9 cellular contexts compared by ENCODE assay signal in the genomic region with DNA sequence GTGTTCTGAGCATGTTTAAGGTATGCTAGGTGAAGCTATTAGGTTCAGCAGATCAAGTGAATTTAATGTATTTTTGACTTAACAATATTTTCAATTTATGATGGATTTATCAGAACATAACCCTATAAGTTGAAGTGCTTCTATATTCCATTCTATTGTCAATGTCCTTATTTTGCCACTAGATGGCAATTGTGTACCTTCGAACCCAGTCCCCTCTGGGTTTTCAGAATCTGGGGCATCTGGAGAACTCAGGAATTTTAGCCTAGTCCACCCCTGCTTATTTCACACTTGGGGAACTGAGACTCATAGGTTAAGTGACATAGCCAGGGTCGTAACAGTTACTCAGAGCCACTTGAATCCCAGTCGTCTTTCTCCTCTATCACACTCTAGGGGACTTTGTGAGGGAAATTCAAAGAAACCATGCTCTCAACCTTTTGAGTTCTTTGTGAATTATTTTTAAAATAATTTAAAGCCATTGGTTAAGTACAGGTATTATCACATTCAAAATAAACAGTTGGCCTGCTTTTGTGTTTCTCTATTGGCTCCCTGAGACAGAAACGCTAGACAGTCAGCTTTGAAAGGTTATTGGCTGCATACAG.
DNase-seq lines count a peak whose midpoint lies in the region; ATAC-seq and TF ChIP-seq lines count a peak whose summit lies in the region.
"Had no signal": no experiment of that assay in that cellular context is flagged by ENCODE, and none has a peak within 500 bp of the region (broad histone marks: within the 10 kb centered on the region; RNA-seq: fewer than 3 reads in every experiment).

No MANE protein-coding gene starts in this region.

- 23 to 31% methylated on average over 4 of the region's 4 CpGs for WGBS in heart right ventricle, 2 donors
- WGBS in sigmoid colon, 2 donors = 55 to 61% methylated on average over 4 of the region's 4 CpGs

- H3K4me1 ChIP-seq in MM.1S (ENCODE audit: low read length) (no peaks in the 10 kb centered on the region), heart right ventricle (peaks cover 0 to 42% (median 10%) of the 10 kb centered on the region in 9 donors), sigmoid colon (peaks cover 0 to 3% (median 0%) of the 10 kb centered on the region in 4 donors)

- intact Hi-C loops in heart right ventricle (cut with DNase I) = loop anchor here in 9 of 10 donors (1.0 to 10.0 kb wide), 17 partner anchors 172 to 812 kb away; partner anchors contain the start of gene LTBP1 (in 7 of the 9)
- intact Hi-C loops in sigmoid colon (cut with DNase I) = loop anchor here (1.0 to 10.0 kb wide), 3 partner anchors 175 to 602 kb away; partner anchors contain the start of gene LTBP1

- H3K36me3 ChIP-seq in MM.1S (replicated peaks; ENCODE audit: insufficient read depth, low read length) (no peaks in the 10 kb centered on the region; the same call in 1 of the 2 replicates), WERI-Rb-1 (no peaks in the 10 kb centered on the region; the same call in 1 of the 2 replicates), heart right ventricle (peaks cover 0 to under 1% (median 0%) of the 10 kb centered on the region in 9 donors), sigmoid colon (peaks cover 0 to under 1% (median 0%) of the 10 kb centered on the region in 4 donors)

- H3K27ac ChIP-seq in MM.1S (ENCODE audit: low read length) (no peak overlapping the region), WERI-Rb-1 (no peak overlapping the region), heart right ventricle (peak overlapping the region in 5 of 10 donors; percentile 34 to 62 (median 51)), sigmoid colon (no peak overlapping the region)

- no peaks in the 10 kb centered on the region for H3K9me2 ChIP-seq in MM.1S (replicated peaks; ENCODE audit: insufficient read depth, low read length)

- no peak overlapping the region for H3K4me3 ChIP-seq in MM.1S (ENCODE audit: low read length)
- no peak overlapping the region for H3K4me3 ChIP-seq in WERI-Rb-1 (ENCODE audit: low read depth, low read length)
- no peak overlapping the region for H3K4me3 ChIP-seq in heart right ventricle
- H3K4me3 ChIP-seq in sigmoid colon = no peak overlapping the region

- no peak for TF ChIP-seq POLR2A in sigmoid colon (IDR thresholded peaks at IDR 0.05)

- TF ChIP-seq EP300 in sigmoid colon (IDR thresholded peaks at IDR 0.05) = no peak

- H3K27me3 ChIP-seq in MM.1S (replicated peaks; ENCODE audit: insufficient read depth, low read length) (no peaks in the 10 kb centered on the region), WERI-Rb-1 (ENCODE audit: insufficient read depth, low read depth, severe bottlenecking) (no peaks in the 10 kb centered on the region), heart right ventricle (no peaks in the 10 kb centered on the region), sigmoid colon (no peaks in the 10 kb centered on the region)

- H3K9me3 ChIP-seq in MM.1S (replicated peaks; ENCODE audit: insufficient read depth, low read length) (no peaks in the 10 kb centered on the region), WERI-Rb-1 (ENCODE audit: severe bottlenecking) (no peaks in the 10 kb centered on the region), heart right ventricle (no peaks in the 10 kb centered on the region), sigmoid colon (no peaks in the 10 kb centered on the region)

- H3F3A ChIP-seq in MM.1S (ENCODE audit: insufficient read depth, low read length) = no peaks in the 10 kb centered on the region

- H2AFZ ChIP-seq in MM.1S (ENCODE audit: low read length) = no peak overlapping the region

- peak; percentile 52 to 81 (median 78) for ATAC-seq in heart right ventricle

- H4K20me1 ChIP-seq in MM.1S (ENCODE audit: insufficient read depth, low read length) = no peaks in the 10 kb centered on the region

- H3K79me2 ChIP-seq in MM.1S (ENCODE audit: low read length) = no peaks in the 10 kb centered on the region

- H3K4me2 ChIP-seq in MM.1S (ENCODE audit: low read depth, low read length) = no peak overlapping the region

- TF ChIP-seq CTCF in MM.1S (IDR thresholded peaks at IDR 0.05; ENCODE audit: low read length) (peak; percentile 61), WERI-Rb-1 (IDR thresholded peaks at IDR 0.05; ENCODE audit: low read depth, low read length) (peak; percentile 50; the same call in 1 of the 2 replicates), heart right ventricle (IDR thresholded peaks at IDR 0.05) (peak; percentile 52 to 86 (median 77)), sigmoid colon (IDR thresholded peaks at IDR 0.05) (peak in 3 of 4 experiments; percentile 53 to 66 (median 53))

- no peak overlapping the region for H3K9ac ChIP-seq in MM.1S (ENCODE audit: low read length)

- DNase-seq in NCI-H524 (lab: John Stamatoyannopoulos, UW) = peak; percentile 13 to 70
- DNase-seq in NCI-H524 treated with DMSO at 0.1 percent for 48 hours (lab: John Stamatoyannopoulos, UW) = no peak
- peak; percentile 33 for DNase-seq in MM.1S
- peak; percentile 39 for DNase-seq in WERI-Rb-1
- peak in 1 of 2 donors; percentile 31 for DNase-seq in heart right ventricle
- DNase-seq in sigmoid colon = no peak
- no peak for DNase-seq in T1000 (lab: John Stamatoyannopoulos, UW)
- DNase-seq in stimulated activated CD4-positive, alpha-beta T cell treated with anti-CD3 and anti-CD28 coated beads, Interleukin-2, amount 100 ng/mL, for 24 hours = no peak
- DNase-seq: activated naive CD8-positive, alpha-beta T cell treated with anti-CD3 and anti-CD28 coated beads, Interleukin-2, amount 10 ng/mL, durations not matched to agents 7 days and 5 days had no signal

Comparison
In these comparisons a context has a peak if more than half of its experiments do, and no peak if none do; other contexts are left out.
1. DNase-seq: peak in NCI-H524 (2 of 2), MM.1S (single experiment) and WERI-Rb-1 (single experiment); none in NCI-H524 treated with DMSO at 0.1 percent for 48 hours (single experiment), sigmoid colon (single experiment), T1000 (single experiment) and stimulated activated CD4-positive, alpha-beta T cell treated with anti-CD3 and anti-CD28 coated beads, Interleukin-2, amount 100 ng/mL, for 24 hours (0 of 2).
2. Peak in every context shown above with its lines, with median percentiles within 50 percentile points of each other: CTCF ChIP-seq.